ENCODE assay signal across 17 cellular contexts in genomic region chr11:128533473-128533872, GRCh38. TPM values are rescaled to one million over a fixed set of nuclear protein-coding genes. Genes with fewer than 3 reads are reported as not detected.
DNase-seq lines count a peak whose midpoint lies in the region; ATAC-seq and TF ChIP-seq lines count a peak whose summit lies in the region.
"Had no signal": no experiment of that assay in that cellular context is flagged by ENCODE, and none has a peak within 500 bp of the region (broad histone marks: within the 10 kb centered on the region; RNA-seq: fewer than 3 reads in every experiment).

No MANE protein-coding gene starts in this region.

- H3K4me3 ChIP-seq in endodermal cell (ENCODE audit: low read length), result peak overlapping the region; percentile 43
- no peak overlapping the region for H3K4me3 ChIP-seq in mesodermal cell (ENCODE audit: extremely low read depth, insufficient read depth, low read length, poor library complexity, severe bottlenecking)
- H3K4me3 ChIP-seq in prostate gland, result no peak overlapping the region
- H3K4me3 ChIP-seq: GM23248 had no signal

- no peak for TF ChIP-seq CTCF in endodermal cell (conservative IDR thresholded peaks at IDR 0.05)
- TF ChIP-seq CTCF in prostate gland (IDR thresholded peaks at IDR 0.05), result no peak

- no peak for DNase-seq in activated naive CD4-positive, alpha-beta T cell treated with anti-CD3 and anti-CD28 coated beads, Interleukin-2, amount 10 ng/mL, durations not matched to agents 7 days and 5 days
- DNase-seq in endodermal cell (no peak), NCI-H2029 treated with DMSO at 0.1 percent for 48 hours (lab: John Stamatoyannopoulos, UW) (no peak), prostate gland (ENCODE audit: low spot score) (no peak), anterior cingulate cortex (lab: John Stamatoyannopoulos, UW) (no peak)
- DNase-seq: 8988T; BE2C; CD4-positive, alpha-beta memory T cell; GM23248; IMR-90; NCI-H187 treated with DMSO at 0.1 percent for 48 hours; NCI-H526 treated with DMSO at 0.1 percent for 48 hours; SHP77; SK-N-SH had no signal

- H3K9me3 Mint-ChIP-seq in activated naive CD4-positive, alpha-beta T cell treated with anti-CD3 and anti-CD28 coated beads, Interleukin-2, amount 50 U/mL, for 24 hours, result no peaks in the 10 kb centered on the region
- no peaks in the 10 kb centered on the region for H3K9me3 Mint-ChIP-seq in activated naive CD4-positive, alpha-beta T cell treated with anti-CD3 and anti-CD28 coated beads, Interleukin-2, amount 10 ng/mL, durations not matched to agents 7 days and 5 days
- H3K9me3 Mint-ChIP-seq in endodermal cell, result no peaks in the 10 kb centered on the region
- H3K9me3 Mint-ChIP-seq in stimulated activated memory B cell treated with anti-CD40 and anti-IgM and Interleukin-4, amounts not matched to agents 10 μg/mL and 1 μg/mL and 100 μg/mL, for 72 hours, result no peaks in the 10 kb centered on the region
- H3K9me3 Mint-ChIP-seq: CD4-positive, alpha-beta memory T cell had no signal

- no peak for ATAC-seq in stimulated activated memory B cell treated with anti-CD40 and anti-IgM and Interleukin-4, amounts not matched to agents 10 μg/mL and 1 μg/mL and 100 μg/mL, for 72 hours

- H3K27ac ChIP-seq in endodermal cell (ENCODE audit: low read depth, low read length) (no peak overlapping the region), mesodermal cell (ENCODE audit: low read depth, low read length, severe bottlenecking) (peak overlapping the region; percentile 43), prostate gland (no peak overlapping the region)
- H3K27ac ChIP-seq: GM23248 had no signal

- H3K27ac Mint-ChIP-seq in activated naive CD4-positive, alpha-beta T cell treated with anti-CD3 and anti-CD28 coated beads, Interleukin-2, amount 50 U/mL, for 24 hours, result peak overlapping the region; percentile 27
- H3K27ac Mint-ChIP-seq in activated naive CD4-positive, alpha-beta T cell treated with anti-CD3 and anti-CD28 coated beads, Interleukin-2, amount 10 ng/mL, durations not matched to agents 7 days and 5 days, result no peak overlapping the region
- H3K27ac Mint-ChIP-seq in endodermal cell, result peak overlapping the region; percentile 87
- H3K27ac Mint-ChIP-seq in stimulated activated memory B cell treated with anti-CD40 and anti-IgM and Interleukin-4, amounts not matched to agents 10 μg/mL and 1 μg/mL and 100 μg/mL, for 72 hours, result no peak overlapping the region
- H3K27ac Mint-ChIP-seq: CD4-positive, alpha-beta memory T cell had no signal

- H3K4me1 ChIP-seq in endodermal cell (ENCODE audit: control insufficient read depth, insufficient read depth, low read length) (peaks cover 24% of the 10 kb centered on the region), mesodermal cell (ENCODE audit: control insufficient read depth, insufficient read depth, low read length, poor library complexity, severe bottlenecking) (no peaks in the 10 kb centered on the region), prostate gland (replicated peaks) (no peaks in the 10 kb centered on the region)
- H3K4me1 ChIP-seq: BE2C had no signal

- H3K36me3 Mint-ChIP-seq in activated naive CD4-positive, alpha-beta T cell treated with anti-CD3 and anti-CD28 coated beads, Interleukin-2, amount 50 U/mL, for 24 hours, result no peaks in the 10 kb centered on the region
- peaks cover 6% of the 10 kb centered on the region for H3K36me3 Mint-ChIP-seq in activated naive CD4-positive, alpha-beta T cell treated with anti-CD3 and anti-CD28 coated beads, Interleukin-2, amount 10 ng/mL, durations not matched to agents 7 days and 5 days
- no peaks in the 10 kb centered on the region for H3K36me3 Mint-ChIP-seq in endodermal cell (ENCODE audit: low read depth)
- H3K36me3 Mint-ChIP-seq in stimulated activated memory B cell treated with anti-CD40 and anti-IgM and Interleukin-4, amounts not matched to agents 10 μg/mL and 1 μg/mL and 100 μg/mL, for 72 hours, result no peaks in the 10 kb centered on the region
- H3K36me3 Mint-ChIP-seq: CD4-positive, alpha-beta memory T cell had no signal

- CTCF ChIA-PET in activated naive CD4-positive, alpha-beta T cell treated with anti-CD3 and anti-CD28 coated beads, Interleukin-2, amount 10 ng/mL, durations not matched to agents 7 days and 5 days (lab: Charles Lee), result no interaction called here

- no peaks in the 10 kb centered on the region for H3K27me3 Mint-ChIP-seq in activated naive CD4-positive, alpha-beta T cell treated with anti-CD3 and anti-CD28 coated beads, Interleukin-2, amount 50 U/mL, for 24 hours
- no peaks in the 10 kb centered on the region for H3K27me3 Mint-ChIP-seq in activated naive CD4-positive, alpha-beta T cell treated with anti-CD3 and anti-CD28 coated beads, Interleukin-2, amount 10 ng/mL, durations not matched to agents 7 days and 5 days
- no peaks in the 10 kb centered on the region for H3K27me3 Mint-ChIP-seq in endodermal cell (ENCODE audit: insufficient read depth)
- no peaks in the 10 kb centered on the region for H3K27me3 Mint-ChIP-seq in stimulated activated memory B cell treated with anti-CD40 and anti-IgM and Interleukin-4, amounts not matched to agents 10 μg/mL and 1 μg/mL and 100 μg/mL, for 72 hours

- no peak for TF ChIP-seq POLR2A in prostate gland (IDR thresholded peaks at IDR 0.05)

- intact Hi-C loops in prostate gland (cut with DNase I), result no loop called here

- H3K4me3 Mint-ChIP-seq in activated naive CD4-positive, alpha-beta T cell treated with anti-CD3 and anti-CD28 coated beads, Interleukin-2, amount 50 U/mL, for 24 hours, result no peak overlapping the region
- no peak overlapping the region for H3K4me3 Mint-ChIP-seq in activated naive CD4-positive, alpha-beta T cell treated with anti-CD3 and anti-CD28 coated beads, Interleukin-2, amount 10 ng/mL, durations not matched to agents 7 days and 5 days
- peak overlapping the region; percentile 28 for H3K4me3 Mint-ChIP-seq in endodermal cell
- H3K4me3 Mint-ChIP-seq in stimulated activated memory B cell treated with anti-CD40 and anti-IgM and Interleukin-4, amounts not matched to agents 10 μg/mL and 1 μg/mL and 100 μg/mL, for 72 hours, result no peak overlapping the region
- H3K4me3 Mint-ChIP-seq: CD4-positive, alpha-beta memory T cell had no signal

- H3K9me3 ChIP-seq in endodermal cell (ENCODE audit: control insufficient read depth, low read length) (no peaks in the 10 kb centered on the region), mesodermal cell (ENCODE audit: control insufficient read depth, low read length) (no peaks in the 10 kb centered on the region), prostate gland (no peaks in the 10 kb centered on the region)
- H3K9me3 ChIP-seq: BE2C, SK-N-SH had no signal

- WGBS in endodermal cell (ENCODE audit: insufficient coverage in 1 of 2, insufficient read length in 1 of 2), 2 experiments, result 66% methylated on average over 2 of the region's 2 CpGs; no CpG with 5 or more reads in 1 of the 2 experiments
- no CpG with 5 or more reads among the region's 2 CpGs for WGBS in mesodermal cell (ENCODE audit: insufficient coverage in 2 of 2), 2 experiments
- WGBS in prostate gland, result 64% methylated on average over 2 of the region's 2 CpGs

- H3K4me1 Mint-ChIP-seq in activated naive CD4-positive, alpha-beta T cell treated with anti-CD3 and anti-CD28 coated beads, Interleukin-2, amount 50 U/mL, for 24 hours, result peaks cover 74% of the 10 kb centered on the region
- H3K4me1 Mint-ChIP-seq in activated naive CD4-positive, alpha-beta T cell treated with anti-CD3 and anti-CD28 coated beads, Interleukin-2, amount 10 ng/mL, durations not matched to agents 7 days and 5 days, result peaks cover 19% of the 10 kb centered on the region
- H3K4me1 Mint-ChIP-seq in endodermal cell, result peaks cover 40% of the 10 kb centered on the region
- H3K4me1 Mint-ChIP-seq in stimulated activated memory B cell treated with anti-CD40 and anti-IgM and Interleukin-4, amounts not matched to agents 10 μg/mL and 1 μg/mL and 100 μg/mL, for 72 hours, result peaks cover 4% of the 10 kb centered on the region

- H3K27me3 ChIP-seq in endodermal cell (ENCODE audit: control insufficient read depth, insufficient read depth, low read length, poor library complexity, severe bottlenecking) (peaks cover 19% of the 10 kb centered on the region), prostate gland (replicated peaks; ENCODE audit: insufficient read depth) (no peaks in the 10 kb centered on the region)
- H3K27me3 ChIP-seq: BE2C had no signal

- peak overlapping the region; percentile 52 for H3K9ac ChIP-seq in endodermal cell (ENCODE audit: extremely low read depth, low read length, poor library complexity, severe bottlenecking)
- H3K9ac ChIP-seq: GM23248, SK-N-SH had no signal

- H3K36me3 ChIP-seq in endodermal cell (ENCODE audit: control insufficient read depth, insufficient read depth, low read length) (no peaks in the 10 kb centered on the region), mesodermal cell (ENCODE audit: control insufficient read depth, insufficient read depth, low read length) (no peaks in the 10 kb centered on the region), prostate gland (no peaks in the 10 kb centered on the region)
- H3K36me3 ChIP-seq: BE2C had no signal

RNA-seq across cellular contexts. Expression of gene ETS1, which starts 53.9 kb away (rescaled TPM):
- total RNA-seq in endodermal cell (10 to 100 TPM; 34.3 to 36.4 TPM), prostate gland (10 to 100 TPM; 15.2 to 30.0 TPM)
- polyA plus RNA-seq in endodermal cell (2013, experiment 1 of 2), result 24.1 TPM
- 23.3 TPM for polyA plus RNA-seq in endodermal cell (2013, experiment 2 of 2)
- polyA plus RNA-seq in mesodermal cell (2013, experiment 1 of 2), result 90.5 TPM
- 75.7 TPM for polyA plus RNA-seq in mesodermal cell (2013, experiment 2 of 2)

Comparison
In these comparisons a context has a peak if more than half of its experiments do, and no peak if none do; other contexts are left out.
1. H3K27ac Mint-ChIP-seq: peak in activated naive CD4-positive, alpha-beta T cell treated with anti-CD3 and anti-CD28 coated beads, Interleukin-2, amount 50 U/mL, for 24 hours (single experiment) and endodermal cell (single experiment); none in activated naive CD4-positive, alpha-beta T cell treated with anti-CD3 and anti-CD28 coated beads, Interleukin-2, amount 10 ng/mL, durations not matched to agents 7 days and 5 days (single experiment) and stimulated activated memory B cell treated with anti-CD40 and anti-IgM and Interleukin-4, amounts not matched to agents 10 μg/mL and 1 μg/mL and 100 μg/mL, for 72 hours (single experiment).